In the genomic region with DNA sequence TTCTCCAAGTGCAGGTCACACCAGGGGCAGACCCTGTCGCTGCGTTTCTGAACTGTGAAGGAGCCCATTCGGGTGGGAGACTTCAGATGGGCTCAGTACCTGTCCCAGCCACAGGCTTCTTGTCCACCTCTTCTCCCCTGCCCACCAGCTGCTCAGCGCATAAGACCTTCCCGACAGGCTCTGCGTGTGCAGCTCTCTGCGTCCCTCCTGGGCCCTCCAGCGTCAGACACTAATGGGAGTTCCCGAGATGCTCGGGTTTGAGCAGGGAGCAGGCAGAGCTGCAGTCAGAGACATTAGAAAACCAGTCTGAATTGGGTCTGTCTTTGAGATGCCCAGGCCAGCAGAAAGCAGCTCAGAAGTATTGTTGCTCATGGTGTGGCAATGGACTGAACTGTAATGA, we compare ENCODE assay signal across 22 cellular contexts. TPM values are rescaled to one million over a fixed set of nuclear protein-coding genes. Genes with fewer than 3 reads are reported as not detected.
DNase-seq lines count a peak whose midpoint lies in the region; ATAC-seq and TF ChIP-seq lines count a peak whose summit lies in the region.
"Had no signal": no experiment of that assay in that cellular context is flagged by ENCODE, and none has a peak within 500 bp of the region (broad histone marks: within the 10 kb centered on the region; RNA-seq: fewer than 3 reads in every experiment).

No MANE protein-coding gene starts in this region.

- TF ChIP-seq EP300 in gastroesophageal sphincter (IDR thresholded peaks at IDR 0.05) = no peak

- no peak for TF ChIP-seq CTCF in KMS-11 (conservative IDR thresholded peaks at IDR 0.05; ENCODE audit: low read depth, low read length)
- TF ChIP-seq CTCF in gastroesophageal sphincter (IDR thresholded peaks at IDR 0.05) = no peak

- H3K36me3 ChIP-seq in KMS-11 (ENCODE audit: insufficient read depth) (no peaks in the 10 kb centered on the region), gastroesophageal sphincter (peaks cover 0 to 59% of the 10 kb centered on the region in 2 donors)
- H3K36me3 ChIP-seq: SJSA1 had no signal

- H2AFZ ChIP-seq in KMS-11 (ENCODE audit: low read depth) = no peak overlapping the region

- H3K27me3 ChIP-seq in KMS-11 (ENCODE audit: insufficient read depth, low read depth) (no peaks in the 10 kb centered on the region), gastroesophageal sphincter (no peaks in the 10 kb centered on the region)
- H3K27me3 ChIP-seq: SJSA1 had no signal

- no peaks in the 10 kb centered on the region for H3K9me3 ChIP-seq in gastroesophageal sphincter
- H3K9me3 ChIP-seq: SJSA1 had no signal

- 61% methylated on average over 5 of the region's 10 CpGs; no CpG with 5 or more reads in 1 of the 2 donors for WGBS in gastroesophageal sphincter (ENCODE audit: low coverage in 1 of 2), 2 donors

- peak overlapping the region; percentile 85 for H3K27ac ChIP-seq in KMS-11
- H3K27ac ChIP-seq in gastroesophageal sphincter = peak overlapping the region; percentile 14 to 81 (median 70)
- H3K27ac ChIP-seq: SJSA1 had no signal

- H3K79me2 ChIP-seq in KMS-11 (ENCODE audit: insufficient read depth, low read depth) = no peaks in the 10 kb centered on the region

- H3K9ac ChIP-seq in KMS-11 = peak overlapping the region; percentile 41; the same call in 1 of the 2 replicates

- H3K4me1 ChIP-seq in KMS-11 (ENCODE audit: low read depth, poor library complexity, severe bottlenecking) (peaks cover 31% of the 10 kb centered on the region), gastroesophageal sphincter (peaks cover 4 to 92% (median 27%) of the 10 kb centered on the region in 3 donors)

- in situ Hi-C loops in KBM-7 (cut with MboI; ENCODE audit: low pct_unique_long_range_greater_than_20kb, low sequenced_read_pairs) = no loop called here

- no peak for TF ChIP-seq POLR2A in gastroesophageal sphincter (IDR thresholded peaks at IDR 0.05)

- H4K20me1 ChIP-seq in KMS-11 (ENCODE audit: insufficient read depth) = no peaks in the 10 kb centered on the region

- H3K4me3 ChIP-seq in KMS-11 (IDR thresholded peaks at IDR 0.05; ENCODE audit: insufficient read depth, low read depth, low read length) = no peak overlapping the region
- no peak overlapping the region for H3K4me3 ChIP-seq in gastroesophageal sphincter
- H3K4me3 ChIP-seq: GM12878, SJSA1 had no signal

- ATAC-seq in gastroesophageal sphincter (no peak), HG02973 (IDR thresholded peaks at IDR 0.05; ENCODE audit: unreplicated experiment) (no peak)
- ATAC-seq: GM12878, Panc1, T-helper 17 cell had no signal

- peak overlapping the region; percentile 77 for H3K4me2 ChIP-seq in KMS-11

- peak; percentile 16 for DNase-seq in AG20443 (ENCODE audit: low spot score)
- peak; percentile 10 for DNase-seq in stimulated activated CD8-positive, alpha-beta memory T cell treated with anti-CD3 and anti-CD28 coated beads, Interleukin-4, amount 100 ng/mL, for 48 hours
- DNase-seq in stimulated activated CD4-positive, alpha-beta T cell treated with anti-CD3 and anti-CD28 coated beads, Interleukin-15, amount 100 ng/mL, for 24 hours = no peak
- no peak for DNase-seq in KBM-7
- no peak for DNase-seq in NCI-H1417 (lab: John Stamatoyannopoulos, UW)
- DNase-seq: activated CD4-positive, alpha-beta T cell treated with anti-CD3 and anti-CD28 coated beads, Interleukin-2, amount 10 ng/mL, durations not matched to agents 7 days and 5 days; caudate nucleus; DMS53; NCI-H1048; NCI-H446 treated with DMSO at 0.1 percent for 48 hours; T-helper 17 cell had no signal

RNA-seq across cellular contexts. Expression of gene TCP11, which starts 50.4 kb away (rescaled TPM):
- total RNA-seq in gastroesophageal sphincter = under 1 TPM in 1 of 4 donors, not detected in 3; 0.77 TPM
- total RNA-seq: activated CD4-positive, alpha-beta T cell treated with anti-CD3 and anti-CD28 coated beads, Interleukin-2, amount 10 ng/mL, durations not matched to agents 7 days and 5 days; CD4-positive, CD25-positive, alpha-beta regulatory T cell; epithelial cell of proximal tubule; GM12878; H1; HT-29; natural killer cell treated with Interleukin-12 subunit alpha and Interleukin-12 subunit beta and Interleukin-15 and Interleukin-18, amount 100 ng/mL, for 72 hours; T-helper 17 cell had no signal

Comparison
In these comparisons a context has a peak if more than half of its experiments do, and no peak if none do; other contexts are left out.
1. DNase-seq: peak in AG20443 (single experiment) and stimulated activated CD8-positive, alpha-beta memory T cell treated with anti-CD3 and anti-CD28 coated beads, Interleukin-4, amount 100 ng/mL, for 48 hours (single experiment); none in stimulated activated CD4-positive, alpha-beta T cell treated with anti-CD3 and anti-CD28 coated beads, Interleukin-15, amount 100 ng/mL, for 24 hours (single experiment), KBM-7 (single experiment) and NCI-H1417 (0 of 3).